35 cellular contexts compared by ENCODE assay signal in the genomic region with DNA sequence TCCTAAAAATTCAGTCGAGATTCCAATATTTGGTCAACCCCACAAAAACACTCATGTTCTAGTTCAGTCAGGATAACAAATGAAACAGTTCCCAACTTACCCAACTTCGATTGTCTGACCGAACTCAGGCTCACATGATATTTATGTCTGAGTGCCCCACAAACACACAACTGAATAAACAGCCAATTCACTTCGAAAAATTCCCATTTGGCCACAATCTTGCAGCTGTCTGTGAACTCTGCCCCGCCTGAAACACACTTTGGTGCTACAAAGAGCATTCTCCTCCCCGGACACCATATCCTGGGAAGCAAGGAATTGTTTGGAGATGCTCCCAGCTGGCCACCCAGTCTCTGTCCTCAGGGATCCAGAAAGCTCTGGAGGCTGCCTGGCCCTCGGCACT. TPM values are rescaled to one million over a fixed set of nuclear protein-coding genes. Genes with fewer than 3 reads are reported as not detected.
"Had no signal": no experiment of that assay in that cellular context is flagged by ENCODE, and none has a peak within 500 bp of the region (broad histone marks: within the 10 kb centered on the region; RNA-seq: fewer than 3 reads in every experiment).

No MANE protein-coding gene starts in this region.

- H3K27me3 ChIP-seq: MG63, Peyer's patch had no signal

- H3K4me3 ChIP-seq: MG63, Peyer's patch had no signal

- H3K9me3 ChIP-seq: MG63, Peyer's patch had no signal

- FAIRE-seq: bronchial epithelial cell had no signal

- ATAC-seq: activated naive CD8-positive, alpha-beta T cell treated with anti-CD3 and anti-CD28 coated beads, Interleukin-2, amount 50 U/mL, for 24 hours; activated T-cell treated with anti-CD3 and anti-CD28 coated beads, Interleukin-2, amount 50 U/mL, for 4 hours; PC-3; SK-N-SH treated with all-trans-retinoic acid at 6 μM for 48 hours; T-cell; T-helper 17 cell had no signal

- H3K27ac ChIP-seq: Peyer's patch, VCaP had no signal

- DNase-seq: activated B cell treated with CpG ODN at 0.5 μM for 24 hours; activated CD4-positive, alpha-beta memory T cell treated with anti-CD3 and anti-CD28 coated beads for 36 hours; activated CD4-positive, alpha-beta T cell treated with anti-CD3 and anti-CD28 coated beads for 4 hours; activated CD4-positive, alpha-beta T cell treated with anti-CD3 and anti-CD28 coated beads, Interleukin-2, amount 50 U/mL, for 1 hour; activated CD4-positive, CD25-positive, alpha-beta regulatory T cell treated with anti-CD3 and anti-CD28 coated beads, Interleukin-2, amount 50 U/mL, for 72 hours; activated CD8-positive, alpha-beta memory T cell treated with anti-CD3 and anti-CD28 coated beads, Interleukin-2, amount 50 U/mL, for 4 hours; activated gamma-delta T cell treated with Interleukin-2 at 50 U/mL for 16 hours; activated naive CD4-positive, alpha-beta T cell treated with anti-CD3 and anti-CD28 coated beads for 36 hours; activated naive CD8-positive, alpha-beta T cell treated with anti-CD3 and anti-CD28 coated beads, Interleukin-2, amount 50 U/mL, for 24 hours; activated T-cell treated with anti-CD3 and anti-CD28 coated beads for 4 hours; activated T-cell treated with anti-CD3 and anti-CD28 coated beads, Interleukin-2, amount 50 U/mL, for 4 hours; anterior cingulate cortex; caudate nucleus; Karpas-422; KBM-7; MG63; NCI-H1048; NCI-H1105 treated with DMSO at 0.1 percent for 48 hours; NCI-H1436; NCI-H1694; NCI-H1930; NCI-H2081 treated with DMSO at 0.1 percent for 48 hours; NCI-H345; NCI-H524 treated with DMSO at 0.1 percent for 48 hours; NK-92 treated with Interleukin-12 subunit alpha and Interleukin-12 subunit beta, amount 100 ng/mL, for 24 hours; PC-3; Peyer's patch; RPMI8226; SIG-M5; T-cell; T-helper 17 cell; T-helper 9 cell had no signal

- H3K4me1 ChIP-seq: Peyer's patch had no signal

- H3K36me3 ChIP-seq: MG63, Peyer's patch had no signal

RNA-seq across cellular contexts. Expression of a gene that starts 52.9 kb away (rescaled TPM):
- total RNA-seq: activated B cell treated with CpG ODN at 0.5 μM for 24 hours, Peyer's patch, T-helper 17 cell had no signal
